In genomic region chrX:154719132-154719675, GRCh38 we compare ENCODE assay signal across 8 cellular contexts. TPM values are rescaled to one million over a fixed set of nuclear protein-coding genes. Genes with fewer than 3 reads are reported as not detected.
DNase-seq lines count a peak whose midpoint lies in the region; ATAC-seq and TF ChIP-seq lines count a peak whose summit lies in the region.

No MANE protein-coding gene starts in this region.

- H3K27me3 Mint-ChIP-seq in activated B cell treated with CpG ODN at 0.5 μM for 24 hours, result no peaks in the 10 kb centered on the region

- no peaks in the 10 kb centered on the region for H3K79me2 ChIP-seq in fibroblast of lung (ENCODE audit: control insufficient read depth, insufficient read depth, low read length)

- no peaks in the 10 kb centered on the region for H3K36me3 ChIP-seq in fibroblast of lung (ENCODE audit: control insufficient read depth, insufficient read depth, low read length)

- POLR2A ChIA-PET in activated B cell treated with CpG ODN at 0.5 μM for 24 hours (lab: Charles Lee), result interaction anchor here (1.0 to 1.7 kb wide), 3 partner anchors 14 to 43 kb away, joined by 3 to 6 read pairs (median 4); partner anchors contain the start of genes DKC1 and GAB3

- CTCF ChIA-PET in activated B cell treated with CpG ODN at 0.5 μM for 24 hours (lab: Charles Lee), result interaction anchor here (1.5 to 4.7 kb wide), 2 partner anchors 29 to 32 kb away, joined by 3 to 32 read pairs; no protein-coding TSS in a partner anchor

- TF ChIP-seq CTCF in activated B cell treated with CpG ODN at 0.5 μM for 24 hours (IDR thresholded peaks at IDR 0.05) (no peak), fibroblast of lung (conservative IDR thresholded peaks at IDR 0.05 in 1 of 2, IDR thresholded peaks at IDR 0.05 in 1 of 2; ENCODE audit: low read depth in 1 of 2, low read length in 2 of 2) (no peak)

- no peak overlapping the region for H2AFZ ChIP-seq in fibroblast of lung (ENCODE audit: low read length)

- H4K20me1 ChIP-seq in fibroblast of lung (ENCODE audit: control insufficient read depth, extremely low read depth, insufficient read depth, low read length), result no peaks in the 10 kb centered on the region

- no peak overlapping the region for H3K9ac ChIP-seq in fibroblast of lung (ENCODE audit: insufficient read depth, low read length)

- no peaks in the 10 kb centered on the region for H3K27me3 ChIP-seq in fibroblast of lung (ENCODE audit: control insufficient read depth, insufficient read depth, low read length)

- peak overlapping the region; percentile 44 for H3K4me3 Mint-ChIP-seq in activated B cell treated with CpG ODN at 0.5 μM for 24 hours

- no peak overlapping the region for H3K4me3 ChIP-seq in fibroblast of lung (replicated peaks in 1 of 4; ENCODE audit: control extremely low read depth in 1 of 4, insufficient read depth in 1 of 4, low read depth in 3 of 4, low read length in 4 of 4)

- H3K4me1 ChIP-seq in fibroblast of lung (ENCODE audit: control insufficient read depth, extremely low read depth, insufficient read depth, low read length), result no peaks in the 10 kb centered on the region

- peak; percentile 52 for ATAC-seq in activated B cell treated with CpG ODN at 0.5 μM for 24 hours (ENCODE audit: low read depth)
- ATAC-seq in stimulated activated naive CD8-positive, alpha-beta T cell treated with anti-CD3 and anti-CD28 coated beads, Interleukin-15, Interleukin-2, amounts not matched to agents 100 U/mL and 50 U/mL, for 24 hours, result peak; percentile 90
- no peak for ATAC-seq in GM21360 (IDR thresholded peaks at IDR 0.05; ENCODE audit: unreplicated experiment)

- H3K27ac Mint-ChIP-seq in activated B cell treated with CpG ODN at 0.5 μM for 24 hours, result peak overlapping the region; percentile 71

- no peaks in the 10 kb centered on the region for H3K9me3 Mint-ChIP-seq in activated B cell treated with CpG ODN at 0.5 μM for 24 hours

- peak; percentile 55 for DNase-seq in activated naive CD4-positive, alpha-beta T cell treated with Interleukin-2 at 50 U/mL for 16 hours
- DNase-seq in activated naive CD4-positive, alpha-beta T cell (lab: John Stamatoyannopoulos, UW), result no peak
- DNase-seq in activated B cell treated with CpG ODN at 0.5 μM for 24 hours (no peak), fibroblast of lung (ENCODE audit: low read depth in 2 of 2) (peak; percentile 72 to 84), globus pallidus (ENCODE audit: low spot score) (no peak), AG08396 (ENCODE audit: low spot score) (no peak)
- peak; percentile 30 for DNase-seq in stimulated activated naive CD8-positive, alpha-beta T cell treated with anti-CD3 and anti-CD28 coated beads, Interleukin-15, Interleukin-2, amounts not matched to agents 100 U/mL and 50 U/mL, for 24 hours

- H3K27ac ChIP-seq in fibroblast of lung (ENCODE audit: insufficient read depth, low read length), result no peak overlapping the region

- peaks cover 38% of the 10 kb centered on the region for H3K4me1 Mint-ChIP-seq in activated B cell treated with CpG ODN at 0.5 μM for 24 hours

- intact Hi-C loops in activated B cell treated with CpG ODN at 0.5 μM for 24 hours (cut with micrococcal nuclease), result loop anchor here (1.0 kb wide), 1 partner anchor 15 kb away; no protein-coding TSS in a partner anchor

- no peak overlapping the region for H3K4me2 ChIP-seq in fibroblast of lung (ENCODE audit: extremely low read depth, insufficient read depth, low read length)

- H3K36me3 Mint-ChIP-seq in activated B cell treated with CpG ODN at 0.5 μM for 24 hours (ENCODE audit: low read depth), result peaks cover 2% of the 10 kb centered on the region

- no peaks in the 10 kb centered on the region for H3K9me3 ChIP-seq in fibroblast of lung (ENCODE audit: control insufficient read depth, insufficient read depth, low read depth, low read length)

RNA-seq across cellular contexts. Expression of gene GAB3, which starts 31.7 kb away (rescaled TPM):
- total RNA-seq in activated B cell treated with CpG ODN at 0.5 μM for 24 hours (7.1 and 7.5 TPM in 2 replicates), fibroblast of lung (4.1 and 6.4 TPM in 2 replicates)
- polyA plus RNA-seq in fibroblast of lung, result 2.8 and 2.9 TPM in 2 replicates
- polyA plus RNA-seq in fibroblast of lung (2012), result 0.83 and 1.4 TPM in 2 replicates
- 3.0 and 3.2 TPM in 2 replicates for polyA minus RNA-seq in fibroblast of lung (ENCODE audit: low replicate concordance)

RNA-seq across cellular contexts. Expression of gene DKC1, which starts 43.5 kb away (rescaled TPM):
- total RNA-seq in activated B cell treated with CpG ODN at 0.5 μM for 24 hours (93.5 and 105 TPM in 2 replicates), fibroblast of lung (30.2 and 31.1 TPM in 2 replicates)
- 42.4 and 66.8 TPM in 2 replicates for polyA plus RNA-seq in fibroblast of lung
- 33.7 and 55.4 TPM in 2 replicates for polyA plus RNA-seq in fibroblast of lung (2012)
- 20.9 and 32.6 TPM in 2 replicates for polyA minus RNA-seq in fibroblast of lung (ENCODE audit: low replicate concordance)

Comparison
In these comparisons a context has a peak if more than half of its experiments do, and no peak if none do; other contexts are left out.
1. DNase-seq: peak in activated naive CD4-positive, alpha-beta T cell treated with Interleukin-2 at 50 U/mL for 16 hours (single experiment), fibroblast of lung (2 of 2) and stimulated activated naive CD8-positive, alpha-beta T cell treated with anti-CD3 and anti-CD28 coated beads, Interleukin-15, Interleukin-2, amounts not matched to agents 100 U/mL and 50 U/mL, for 24 hours (single experiment); none in activated naive CD4-positive, alpha-beta T cell (0 of 4), activated B cell treated with CpG ODN at 0.5 μM for 24 hours (single experiment), globus pallidus (single experiment) and AG08396 (single experiment).